1 cellular context compared by ENCODE assay signal in the genomic region with DNA sequence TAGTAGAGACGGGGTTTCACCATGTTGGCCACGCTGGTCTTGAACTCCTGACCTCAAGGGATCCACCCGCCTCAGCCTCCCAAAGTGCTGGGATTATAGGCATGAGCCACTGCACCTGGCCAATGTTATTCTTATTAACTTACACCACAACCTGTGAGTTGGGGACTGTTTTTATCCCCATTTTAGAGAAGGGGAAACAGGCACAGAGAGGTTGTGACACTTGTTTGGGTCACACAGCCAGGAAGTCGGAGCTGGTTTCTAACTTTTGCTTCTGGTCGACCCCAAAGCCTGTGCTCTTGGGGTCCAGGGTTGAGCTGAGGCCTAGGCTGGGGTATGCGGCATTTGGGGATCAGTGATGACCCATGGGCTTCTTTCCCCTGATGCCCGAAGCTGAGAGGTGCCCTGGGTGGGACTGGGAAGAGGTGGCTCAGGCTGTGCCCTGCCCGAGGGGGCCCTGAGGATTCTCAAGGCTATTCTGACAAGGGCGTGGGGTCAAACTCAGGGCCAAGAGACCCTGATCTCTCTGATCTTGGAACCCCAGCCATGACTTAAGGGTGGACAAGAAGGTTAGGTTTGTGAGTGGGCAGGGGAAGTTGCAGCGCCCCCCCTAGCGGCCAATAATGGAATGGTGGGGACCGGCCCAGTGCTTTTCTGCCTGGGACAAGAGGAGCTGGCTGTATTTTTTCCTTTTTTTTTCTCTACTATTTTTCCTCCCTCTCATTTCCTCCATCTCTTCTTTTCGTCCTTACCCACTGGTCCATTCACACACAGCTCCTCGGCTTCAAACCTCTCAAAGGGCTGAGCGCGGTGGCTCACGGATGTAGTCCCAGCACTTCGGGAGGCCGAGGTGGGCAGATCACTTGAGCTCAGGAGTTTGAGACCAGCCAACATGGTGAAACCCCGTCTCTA.
TF ChIP-seq lines count a peak whose summit lies in the region.

No MANE protein-coding gene starts in this region.

TF ChIP-seq in HepG2, 621 proteins besides CTCF, POLR2A, EP300 and RAD21:
- TF ChIP-seq SOX5 (CRISPR knock-in tag; IDR thresholded peaks at IDR 0.05; ENCODE audit: borderline replicate concordance), result no peak
- TF ChIP-seq, protein P1, sequence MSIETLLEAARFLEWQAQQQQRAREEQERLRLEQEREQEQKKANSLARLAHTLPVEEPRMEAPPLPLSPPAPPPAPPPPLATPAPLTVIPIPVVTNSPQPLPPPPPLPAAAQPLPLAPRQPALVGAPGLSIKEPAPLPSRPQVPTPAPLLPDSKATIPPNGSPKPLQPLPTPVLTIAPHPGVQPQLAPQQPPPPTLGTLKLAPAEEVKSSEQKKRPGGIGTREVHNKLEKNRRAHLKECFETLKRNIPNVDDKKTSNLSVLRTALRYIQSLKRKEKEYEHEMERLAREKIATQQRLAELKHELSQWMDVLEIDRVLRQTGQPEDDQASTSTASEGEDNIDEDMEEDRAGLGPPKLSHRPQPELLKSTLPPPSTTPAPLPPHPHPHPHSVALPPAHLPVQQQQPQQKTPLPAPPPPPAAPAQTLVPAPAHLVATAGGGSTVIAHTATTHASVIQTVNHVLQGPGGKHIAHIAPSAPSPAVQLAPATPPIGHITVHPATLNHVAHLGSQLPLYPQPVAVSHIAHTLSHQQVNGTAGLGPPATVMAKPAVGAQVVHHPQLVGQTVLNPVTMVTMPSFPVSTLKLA (IDR thresholded peaks at IDR 0.05), result no peak
- TF ChIP-seq, protein P2, sequence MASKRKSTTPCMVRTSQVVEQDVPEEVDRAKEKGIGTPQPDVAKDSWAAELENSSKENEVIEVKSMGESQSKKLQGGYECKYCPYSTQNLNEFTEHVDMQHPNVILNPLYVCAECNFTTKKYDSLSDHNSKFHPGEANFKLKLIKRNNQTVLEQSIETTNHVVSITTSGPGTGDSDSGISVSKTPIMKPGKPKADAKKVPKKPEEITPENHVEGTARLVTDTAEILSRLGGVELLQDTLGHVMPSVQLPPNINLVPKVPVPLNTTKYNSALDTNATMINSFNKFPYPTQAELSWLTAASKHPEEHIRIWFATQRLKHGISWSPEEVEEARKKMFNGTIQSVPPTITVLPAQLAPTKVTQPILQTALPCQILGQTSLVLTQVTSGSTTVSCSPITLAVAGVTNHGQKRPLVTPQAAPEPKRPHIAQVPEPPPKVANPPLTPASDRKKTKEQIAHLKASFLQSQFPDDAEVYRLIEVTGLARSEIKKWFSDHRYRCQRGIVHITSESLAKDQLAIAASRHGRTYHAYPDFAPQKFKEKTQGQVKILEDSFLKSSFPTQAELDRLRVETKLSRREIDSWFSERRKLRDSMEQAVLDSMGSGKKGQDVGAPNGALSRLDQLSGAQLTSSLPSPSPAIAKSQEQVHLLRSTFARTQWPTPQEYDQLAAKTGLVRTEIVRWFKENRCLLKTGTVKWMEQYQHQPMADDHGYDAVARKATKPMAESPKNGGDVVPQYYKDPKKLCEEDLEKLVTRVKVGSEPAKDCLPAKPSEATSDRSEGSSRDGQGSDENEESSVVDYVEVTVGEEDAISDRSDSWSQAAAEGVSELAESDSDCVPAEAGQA (IDR thresholded peaks at IDR 0.05; ENCODE audit: low read depth), result no peak
- TF ChIP-seq, protein P2 (CRISPR knock-in tag; IDR thresholded peaks at IDR 0.05; ENCODE audit: borderline replicate concordance), result no peak
- TF ChIP-seq ZNF776 (CRISPR knock-in tag; IDR thresholded peaks at IDR 0.05), result 0 out of 2 replicates have a peak, but pooled peaks have one; percentile 30
- TF ChIP-seq, protein P3, sequence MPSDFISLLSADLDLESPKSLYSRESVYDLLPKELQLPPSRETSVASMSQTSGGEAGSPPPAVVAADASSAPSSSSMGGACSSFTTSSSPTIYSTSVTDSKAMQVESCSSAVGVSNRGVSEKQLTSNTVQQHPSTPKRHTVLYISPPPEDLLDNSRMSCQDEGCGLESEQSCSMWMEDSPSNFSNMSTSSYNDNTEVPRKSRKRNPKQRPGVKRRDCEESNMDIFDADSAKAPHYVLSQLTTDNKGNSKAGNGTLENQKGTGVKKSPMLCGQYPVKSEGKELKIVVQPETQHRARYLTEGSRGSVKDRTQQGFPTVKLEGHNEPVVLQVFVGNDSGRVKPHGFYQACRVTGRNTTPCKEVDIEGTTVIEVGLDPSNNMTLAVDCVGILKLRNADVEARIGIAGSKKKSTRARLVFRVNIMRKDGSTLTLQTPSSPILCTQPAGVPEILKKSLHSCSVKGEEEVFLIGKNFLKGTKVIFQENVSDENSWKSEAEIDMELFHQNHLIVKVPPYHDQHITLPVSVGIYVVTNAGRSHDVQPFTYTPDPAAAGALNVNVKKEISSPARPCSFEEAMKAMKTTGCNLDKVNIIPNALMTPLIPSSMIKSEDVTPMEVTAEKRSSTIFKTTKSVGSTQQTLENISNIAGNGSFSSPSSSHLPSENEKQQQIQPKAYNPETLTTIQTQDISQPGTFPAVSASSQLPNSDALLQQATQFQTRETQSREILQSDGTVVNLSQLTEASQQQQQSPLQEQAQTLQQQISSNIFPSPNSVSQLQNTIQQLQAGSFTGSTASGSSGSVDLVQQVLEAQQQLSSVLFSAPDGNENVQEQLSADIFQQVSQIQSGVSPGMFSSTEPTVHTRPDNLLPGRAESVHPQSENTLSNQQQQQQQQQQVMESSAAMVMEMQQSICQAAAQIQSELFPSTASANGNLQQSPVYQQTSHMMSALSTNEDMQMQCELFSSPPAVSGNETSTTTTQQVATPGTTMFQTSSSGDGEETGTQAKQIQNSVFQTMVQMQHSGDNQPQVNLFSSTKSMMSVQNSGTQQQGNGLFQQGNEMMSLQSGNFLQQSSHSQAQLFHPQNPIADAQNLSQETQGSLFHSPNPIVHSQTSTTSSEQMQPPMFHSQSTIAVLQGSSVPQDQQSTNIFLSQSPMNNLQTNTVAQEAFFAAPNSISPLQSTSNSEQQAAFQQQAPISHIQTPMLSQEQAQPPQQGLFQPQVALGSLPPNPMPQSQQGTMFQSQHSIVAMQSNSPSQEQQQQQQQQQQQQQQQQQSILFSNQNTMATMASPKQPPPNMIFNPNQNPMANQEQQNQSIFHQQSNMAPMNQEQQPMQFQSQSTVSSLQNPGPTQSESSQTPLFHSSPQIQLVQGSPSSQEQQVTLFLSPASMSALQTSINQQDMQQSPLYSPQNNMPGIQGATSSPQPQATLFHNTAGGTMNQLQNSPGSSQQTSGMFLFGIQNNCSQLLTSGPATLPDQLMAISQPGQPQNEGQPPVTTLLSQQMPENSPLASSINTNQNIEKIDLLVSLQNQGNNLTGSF (CRISPR knock-in tag; IDR thresholded peaks at IDR 0.05), result no peak
- peak; percentile 70 for TF ChIP-seq STAG1 (CRISPR knock-in tag; IDR thresholded peaks at IDR 0.05)
- TF ChIP-seq ZMYM3 (CRISPR knock-in tag; IDR thresholded peaks at IDR 0.05), result peak; percentile 88
- TF ChIP-seq IRX3 (CRISPR knock-in tag; IDR thresholded peaks at IDR 0.05; ENCODE audit: borderline replicate concordance, low read depth), result no peak
- TF ChIP-seq, protein P4, sequence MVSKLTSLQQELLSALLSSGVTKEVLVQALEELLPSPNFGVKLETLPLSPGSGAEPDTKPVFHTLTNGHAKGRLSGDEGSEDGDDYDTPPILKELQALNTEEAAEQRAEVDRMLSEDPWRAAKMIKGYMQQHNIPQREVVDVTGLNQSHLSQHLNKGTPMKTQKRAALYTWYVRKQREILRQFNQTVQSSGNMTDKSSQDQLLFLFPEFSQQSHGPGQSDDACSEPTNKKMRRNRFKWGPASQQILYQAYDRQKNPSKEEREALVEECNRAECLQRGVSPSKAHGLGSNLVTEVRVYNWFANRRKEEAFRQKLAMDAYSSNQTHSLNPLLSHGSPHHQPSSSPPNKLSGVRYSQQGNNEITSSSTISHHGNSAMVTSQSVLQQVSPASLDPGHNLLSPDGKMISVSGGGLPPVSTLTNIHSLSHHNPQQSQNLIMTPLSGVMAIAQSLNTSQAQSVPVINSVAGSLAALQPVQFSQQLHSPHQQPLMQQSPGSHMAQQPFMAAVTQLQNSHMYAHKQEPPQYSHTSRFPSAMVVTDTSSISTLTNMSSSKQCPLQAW (CRISPR knock-in tag; IDR thresholded peaks at IDR 0.05), result peak; percentile 47; the same call in 1 of the 2 replicates
- TF ChIP-seq ZNF605 (CRISPR knock-in tag; IDR thresholded peaks at IDR 0.05), result no peak
- peak; percentile 25 for TF ChIP-seq TEAD3 (CRISPR knock-in tag; optimal IDR thresholded peaks at IDR 0.05; ENCODE audit: borderline replicate concordance)
- TF ChIP-seq ZMYM2 (CRISPR knock-in tag; IDR thresholded peaks at IDR 0.05), result no peak
- TF ChIP-seq, protein P5, sequence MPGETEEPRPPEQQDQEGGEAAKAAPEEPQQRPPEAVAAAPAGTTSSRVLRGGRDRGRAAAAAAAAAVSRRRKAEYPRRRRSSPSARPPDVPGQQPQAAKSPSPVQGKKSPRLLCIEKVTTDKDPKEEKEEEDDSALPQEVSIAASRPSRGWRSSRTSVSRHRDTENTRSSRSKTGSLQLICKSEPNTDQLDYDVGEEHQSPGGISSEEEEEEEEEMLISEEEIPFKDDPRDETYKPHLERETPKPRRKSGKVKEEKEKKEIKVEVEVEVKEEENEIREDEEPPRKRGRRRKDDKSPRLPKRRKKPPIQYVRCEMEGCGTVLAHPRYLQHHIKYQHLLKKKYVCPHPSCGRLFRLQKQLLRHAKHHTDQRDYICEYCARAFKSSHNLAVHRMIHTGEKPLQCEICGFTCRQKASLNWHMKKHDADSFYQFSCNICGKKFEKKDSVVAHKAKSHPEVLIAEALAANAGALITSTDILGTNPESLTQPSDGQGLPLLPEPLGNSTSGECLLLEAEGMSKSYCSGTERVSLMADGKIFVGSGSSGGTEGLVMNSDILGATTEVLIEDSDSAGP (CRISPR knock-in tag; IDR thresholded peaks at IDR 0.05; ENCODE audit: borderline replicate concordance), result peak; percentile 21; the same call in 1 of the 2 replicates
- TF ChIP-seq ZNF768 (CRISPR knock-in tag; IDR thresholded peaks at IDR 0.05), result peak; percentile 99
- TF ChIP-seq ZNF781 (CRISPR knock-in tag; IDR thresholded peaks at IDR 0.05; ENCODE audit: borderline replicate concordance, not compliant biosample characterization), result no peak
- peak; percentile 45 for TF ChIP-seq XRCC5 (optimal IDR thresholded peaks at IDR 0.05; ENCODE audit: low read length)
- peak; percentile 40; the same call in 1 of the 2 replicates for TF ChIP-seq KDM1A (CRISPR knock-in tag; IDR thresholded peaks at IDR 0.05)
- no peak for TF ChIP-seq ZNF816 (CRISPR knock-in tag; IDR thresholded peaks at IDR 0.05; ENCODE audit: borderline replicate concordance)
- TF ChIP-seq HDAC6 (IDR thresholded peaks at IDR 0.05; ENCODE audit: low read depth, low read length), result no peak
- TF ChIP-seq, protein P6, sequence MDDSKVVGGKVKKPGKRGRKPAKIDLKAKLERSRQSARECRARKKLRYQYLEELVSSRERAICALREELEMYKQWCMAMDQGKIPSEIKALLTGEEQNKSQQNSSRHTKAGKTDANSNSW (CRISPR knock-in tag; IDR thresholded peaks at IDR 0.05; ENCODE audit: borderline replicate concordance), result no peak
- TF ChIP-seq SMC3 (IDR thresholded peaks at IDR 0.05; ENCODE audit: low read length), result peak; percentile 67
TF ChIP-seq in HepG2: peak in this region for 10.
